2 cellular contexts compared by ENCODE assay signal in genomic region chr1:228958121-228958520, GRCh38.
TF ChIP-seq lines count a peak whose summit lies in the region.

No MANE protein-coding gene starts in this region.

TF ChIP-seq in IMR-90, 13 proteins besides CTCF, POLR2A, EP300 and RAD21 (continued from another document):
- no peak for TF ChIP-seq USF2 (IDR thresholded peaks at IDR 0.05; ENCODE audit: low read depth, low read length)
- TF ChIP-seq ELK1 (IDR thresholded peaks at IDR 0.05; ENCODE audit: borderline replicate concordance, low read depth, low read length): no peak
- no peak for TF ChIP-seq BHLHE40 (IDR thresholded peaks at IDR 0.05; ENCODE audit: low read depth, low read length)
TF ChIP-seq in IMR-90: peak in this region for 0.

TF ChIP-seq in HepG2, 621 proteins besides CTCF, POLR2A, EP300 and RAD21 (continued from another document):
- TF ChIP-seq ZBTB44 (CRISPR knock-in tag; IDR thresholded peaks at IDR 0.05) (no peak), ARID4A (CRISPR knock-in tag; IDR thresholded peaks at IDR 0.05; ENCODE audit: borderline replicate concordance) (no peak), ATF6 (CRISPR knock-in tag; conservative IDR thresholded peaks at IDR 0.05) (no peak), PHB2 (IDR thresholded peaks at IDR 0.05; ENCODE audit: partially characterized antibody) (no peak), ZSCAN22 (CRISPR knock-in tag; IDR thresholded peaks at IDR 0.05) (no peak), PRMT3 (CRISPR knock-in tag; IDR thresholded peaks at IDR 0.05; ENCODE audit: borderline replicate concordance, low read depth) (no peak), ZNF251 (CRISPR knock-in tag; IDR thresholded peaks at IDR 0.05) (no peak), SUZ12 (IDR thresholded peaks at IDR 0.05; ENCODE audit: low read depth, low read length) (no peak), ZBTB34 (CRISPR knock-in tag; IDR thresholded peaks at IDR 0.05) (no peak), KLF12 (CRISPR knock-in tag; IDR thresholded peaks at IDR 0.05; ENCODE audit: borderline replicate concordance) (no peak)
